In the genomic region with DNA sequence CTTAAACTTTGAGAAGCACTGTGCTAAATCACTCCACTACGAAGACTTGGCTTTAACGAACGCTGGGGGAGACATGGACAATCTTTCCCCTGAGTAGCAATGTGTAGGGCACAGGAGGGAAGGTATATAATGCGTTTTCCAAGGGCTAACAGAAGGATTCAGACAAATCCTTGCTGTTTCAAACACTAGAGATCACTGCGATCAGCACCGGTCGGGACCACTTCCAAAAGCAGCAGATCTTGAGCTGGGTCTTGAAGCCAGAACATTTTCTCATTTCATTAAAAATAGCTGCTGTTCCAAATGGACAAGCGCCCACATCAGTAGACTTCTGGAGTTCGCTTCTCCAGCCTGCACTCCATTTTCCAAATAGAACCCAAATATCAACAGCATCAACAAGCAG, we compare ENCODE assay signal across 8 cellular contexts.
DNase-seq lines count a peak whose midpoint lies in the region; ATAC-seq and TF ChIP-seq lines count a peak whose summit lies in the region.

No MANE protein-coding gene starts in this region.

- DNase-seq in G401 (ENCODE audit: low spot score) (peak; percentile 68), Peyer's patch (no peak), right atrium auricular region (ENCODE audit: low spot score) (no peak), gastrocnemius medialis (peak; percentile 40 to 52), NCI-H1105 treated with DMSO at 0.1 percent for 48 hours (lab: John Stamatoyannopoulos, UW) (no peak)
- DNase-seq in NK-92 treated with Interleukin-12 subunit alpha and Interleukin-12 subunit beta, amount 100 ng/mL, for 24 hours (lab: John Stamatoyannopoulos, UW) = no peak

- H3K4me1 ChIP-seq in Peyer's patch (peaks cover 0 to 12% (median 0%) of the 10 kb centered on the region in 4 donors), right atrium auricular region (peaks cover 0 to 14% of the 10 kb centered on the region in 2 donors), gastrocnemius medialis (peaks cover 49 to 55% of the 10 kb centered on the region in 2 donors)

- in situ Hi-C loops in G401 (cut with HindIII; ENCODE audit: low sequenced_read_pairs) = no loop called here
- in situ Hi-C loops in gastrocnemius medialis (cut with MboI; ENCODE audit: low sequenced_read_pairs in 4 of 4) = no loop called here

- no peak for TF ChIP-seq POLR2A in Peyer's patch (IDR thresholded peaks at IDR 0.05)
- no peak for TF ChIP-seq POLR2A in gastrocnemius medialis (IDR thresholded peaks at IDR 0.05)
- no peak for TF ChIP-seq POLR2A in GM18505 (IDR thresholded peaks at IDR 0.05; ENCODE audit: borderline replicate concordance, extremely low read depth, insufficient read depth, insufficient read length)

- H3K27me3 ChIP-seq in Peyer's patch (no peaks in the 10 kb centered on the region), right atrium auricular region (no peaks in the 10 kb centered on the region), gastrocnemius medialis (no peaks in the 10 kb centered on the region)

- peak overlapping the region; percentile 77 to 93 (median 84) for H3K4me3 ChIP-seq in Peyer's patch
- peak overlapping the region in 1 of 2 donors; percentile 86 for H3K4me3 ChIP-seq in right atrium auricular region
- H3K4me3 ChIP-seq in gastrocnemius medialis = peak overlapping the region; percentile 77 to 97 (median 89)

- H3K9me3 ChIP-seq in Peyer's patch (no peaks in the 10 kb centered on the region), right atrium auricular region (no peaks in the 10 kb centered on the region), gastrocnemius medialis (no peaks in the 10 kb centered on the region)

- H3K27ac ChIP-seq in Peyer's patch (no peak overlapping the region), right atrium auricular region (peak overlapping the region; percentile 52 to 68), gastrocnemius medialis (peak overlapping the region; percentile 93 to 97 (median 96))

- peak; percentile 9 to 16 for ATAC-seq in gastrocnemius medialis
- ATAC-seq in HG03442 (IDR thresholded peaks at IDR 0.05; ENCODE audit: unreplicated experiment) = no peak
- ATAC-seq in GM18505 (IDR thresholded peaks at IDR 0.05; ENCODE audit: unreplicated experiment) = no peak

- H3K36me3 ChIP-seq in Peyer's patch (no peaks in the 10 kb centered on the region), right atrium auricular region (no peaks in the 10 kb centered on the region), gastrocnemius medialis (no peaks in the 10 kb centered on the region)

- TF ChIP-seq CTCF in Peyer's patch (IDR thresholded peaks at IDR 0.05) (no peak), right atrium auricular region (IDR thresholded peaks at IDR 0.05) (no peak), gastrocnemius medialis (IDR thresholded peaks at IDR 0.05 in 4 of 5, conservative IDR thresholded peaks at IDR 0.05 in 1 of 5) (no peak)

- intact Hi-C loops in gastrocnemius medialis (cut with DNase I; ENCODE audit: low total_unique reads) = no loop called here

Comparison
In these comparisons a context has a peak if more than half of its experiments do, and no peak if none do; other contexts are left out.
1. DNase-seq: peak in G401 (single experiment) and gastrocnemius medialis (2 of 2); none in Peyer's patch (0 of 3), right atrium auricular region (single experiment), NCI-H1105 treated with DMSO at 0.1 percent for 48 hours (single experiment) and NK-92 treated with Interleukin-12 subunit alpha and Interleukin-12 subunit beta, amount 100 ng/mL, for 24 hours (single experiment).
2. H3K27ac ChIP-seq: peak in right atrium auricular region (2 of 2) and gastrocnemius medialis (4 of 4); none in Peyer's patch (0 of 4).
3. ATAC-seq: peak in gastrocnemius medialis (2 of 2); none in HG03442 (single experiment) and GM18505 (single experiment).